18 cellular contexts compared by ENCODE assay signal in the genomic region with DNA sequence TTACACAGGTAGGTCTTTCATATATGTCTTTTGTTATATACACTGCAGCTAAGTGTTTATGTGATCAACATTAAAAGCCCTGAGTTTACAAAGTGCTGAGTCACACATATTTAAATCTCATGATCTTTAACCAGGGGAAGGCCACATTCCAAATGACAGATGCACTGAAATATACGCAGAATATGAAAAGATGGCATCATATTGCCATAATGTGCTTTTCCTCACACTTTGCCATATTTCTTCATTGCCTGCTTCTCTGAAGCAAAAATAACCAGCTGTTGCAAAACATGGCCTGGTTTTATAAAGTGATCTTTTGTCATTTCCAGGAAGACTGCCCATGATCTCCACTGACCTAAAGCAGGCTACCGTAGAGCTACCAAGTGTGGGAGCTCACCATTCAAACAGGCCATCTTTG.
DNase-seq lines count a peak whose midpoint lies in the region; ATAC-seq, FAIRE-seq and TF ChIP-seq lines count a peak whose summit lies in the region.
"Had no signal": no experiment of that assay in that cellular context is flagged by ENCODE, and none has a peak within 500 bp of the region (broad histone marks: within the 10 kb centered on the region; RNA-seq: fewer than 3 reads in every experiment).

No MANE protein-coding gene starts in this region.

- H3K27me3 ChIP-seq in ACC112 (ENCODE audit: insufficient read depth, low read length) (no peaks in the 10 kb centered on the region), K562 (ENCODE audit: control insufficient read depth in 2 of 2, insufficient read depth in 2 of 2, low read length in 2 of 2) (no peaks in the 10 kb centered on the region), HepG2 (ENCODE audit: control insufficient read depth in 1 of 2, insufficient read depth in 2 of 2, low read length in 2 of 2) (no peaks in the 10 kb centered on the region)
- H3K27me3 ChIP-seq: gastroesophageal sphincter, vagina had no signal

- TF ChIP-seq RAD21 in K562 (CRISPR knock-in tag; conservative IDR thresholded peaks at IDR 0.05 in 1 of 2, IDR thresholded peaks at IDR 0.05 in 1 of 2) = no peak
- TF ChIP-seq RAD21 in HepG2 (CRISPR knock-in tag; IDR thresholded peaks at IDR 0.05) = no peak

- peak; percentile 55 for DNase-seq in HS-5 (ENCODE audit: low read depth)
- peak in 1 of 4 experiments; percentile 21 for DNase-seq in K562 (ENCODE audit: extremely low read depth in 1 of 4, low spot score in 3 of 4)
- DNase-seq in HepG2 (ENCODE audit: low spot score) = peak; percentile 66
- DNase-seq in sciatic nerve (ENCODE audit: low spot score) = no peak
- DNase-seq in activated CD8-positive, alpha-beta memory T cell treated with anti-CD3 and anti-CD28 coated beads, Interleukin-2, amount 50 U/mL, for 48 hours = no peak
- DNase-seq: activated CD4-positive, alpha-beta T cell treated with anti-CD3 and anti-CD28 coated beads for 1 hour; central memory CD4-positive, alpha-beta T cell; GDM1; MV-4-11; NCI-H526 treated with DMSO at 0.1 percent for 48 hours; stimulated activated CD8-positive, alpha-beta memory T cell treated with anti-CD3 and anti-CD28 coated beads, Interleukin-4, amount 100 ng/mL, for 48 hours had no signal

- FAIRE-seq in K562 (lab: Jason Lieb, UNC) (no peak), HepG2 (lab: Jason Lieb, UNC) (no peak)

- no peak for TF ChIP-seq EP300 in K562 (IDR thresholded peaks at IDR 0.05; ENCODE audit: low read length)
- no peak for TF ChIP-seq EP300 in HepG2 (IDR thresholded peaks at IDR 0.05; ENCODE audit: low read depth in 2 of 2, low read length in 2 of 2)
- no peak; the same call in 1 of the 2 replicates for TF ChIP-seq EP300 in HepG2 (CRISPR knock-in tag; IDR thresholded peaks at IDR 0.05; ENCODE audit: borderline replicate concordance)

- peak overlapping the region; percentile 19 for H3K27ac ChIP-seq in ACC112 (ENCODE audit: low read depth, low read length)
- H3K27ac ChIP-seq in K562 (ENCODE audit: extremely low read depth, low read depth, low read length) = no peak overlapping the region
- peak overlapping the region; percentile 50 for H3K27ac ChIP-seq in HepG2 (ENCODE audit: extremely low read length, insufficient read depth, low read length)
- H3K27ac ChIP-seq: gastroesophageal sphincter, neutrophil, vagina had no signal

- H3K9me3 ChIP-seq in K562 (replicated peaks; ENCODE audit: control insufficient read depth, insufficient read depth, low read depth, low read length) = no peaks in the 10 kb centered on the region
- H3K9me3 ChIP-seq in HepG2 (ENCODE audit: low read length) = no peaks in the 10 kb centered on the region
- H3K9me3 ChIP-seq: gastroesophageal sphincter, neutrophil, vagina had no signal

- no peaks in the 10 kb centered on the region for H3K9me1 ChIP-seq in K562 (ENCODE audit: control insufficient read depth, insufficient read depth, low read length)

- TF ChIP-seq CTCF in K562 (IDR thresholded peaks at IDR 0.05 in 2 of 3, conservative IDR thresholded peaks at IDR 0.05 in 1 of 3; ENCODE audit: insufficient read depth in 2 of 3, low read depth in 1 of 3, low read length in 3 of 3) = no peak
- no peak for TF ChIP-seq CTCF in HepG2 (CRISPR knock-in tag; IDR thresholded peaks at IDR 0.05)

- H4K20me1 ChIP-seq in K562 (replicated peaks; ENCODE audit: control insufficient read depth, insufficient read depth, low read length) (no peaks in the 10 kb centered on the region), HepG2 (ENCODE audit: insufficient read depth, low read length) (no peaks in the 10 kb centered on the region)

- no peak overlapping the region for H3K4me3 ChIP-seq in ACC112 (ENCODE audit: low read depth, low read length)
- H3K4me3 ChIP-seq in K562 = no peak overlapping the region
- H3K4me3 ChIP-seq in HepG2 (replicated peaks in 1 of 3; ENCODE audit: insufficient read depth in 1 of 3, low read depth in 2 of 3, low read length in 3 of 3) = no peak overlapping the region
- H3K4me3 ChIP-seq: gastroesophageal sphincter, vagina had no signal

- 12% methylated on average over 2 of the region's 2 CpGs for WGBS in K562 (ENCODE audit: insufficient coverage, low coverage, missing lambda C conversion rate)
- WGBS in HepG2 (ENCODE audit: low lambda C conversion rate) = 26% methylated on average over 2 of the region's 2 CpGs

- no peak overlapping the region for H3K9ac ChIP-seq in K562 (ENCODE audit: insufficient read depth in 1 of 2, low read depth in 2 of 2, low read length in 2 of 2)
- H3K9ac ChIP-seq in HepG2 (ENCODE audit: insufficient read depth, low read depth, low read length) = peak overlapping the region; percentile 37

- H3K4me1 ChIP-seq in ACC112 (ENCODE audit: control insufficient read depth, insufficient read depth, low read length, unreplicated experiment) (peaks cover 10% of the 10 kb centered on the region), K562 (replicated peaks in 1 of 2; ENCODE audit: control insufficient read depth in 2 of 2, insufficient read depth in 2 of 2, low read length in 2 of 2) (0 out of 5 replicates have a peak, but pooled peaks cover 0 to 4% of the 10 kb centered on the region in 2 experiments), HepG2 (ENCODE audit: insufficient read depth, low read length) (peaks cover 40% of the 10 kb centered on the region)
- H3K4me1 ChIP-seq: vagina had no signal

- no peaks in the 10 kb centered on the region for H3K79me2 ChIP-seq in ACC112 (ENCODE audit: control insufficient read depth, insufficient read depth, low read length, unreplicated experiment)
- no peaks in the 10 kb centered on the region for H3K79me2 ChIP-seq in K562 (ENCODE audit: control insufficient read depth, insufficient read depth, low read length)
- no peaks in the 10 kb centered on the region for H3K79me2 ChIP-seq in HepG2 (ENCODE audit: insufficient read depth, low read length)

- POLR2A ChIA-PET in K562 (lab: Yijun Ruan, JAX) = no interaction called here
- POLR2A ChIA-PET in HepG2 (lab: Yijun Ruan, JAX) = interaction anchor here (1.0 to 1.1 kb wide), 2 partner anchors 10 to 19 kb away, joined by 5 to 8 read pairs; no protein-coding TSS in a partner anchor

- BruUV-seq in K562 (replicated peaks; lab: Mats Ljungman, UMichigan) = no TSS peak
- BruUV-seq in HepG2 (replicated peaks; lab: Mats Ljungman, UMichigan) = no TSS peak

- intact Hi-C loops in K562 (cut with micrococcal nuclease) (no loop called here), HepG2 (cut with micrococcal nuclease; ENCODE audit: unreplicated experiment) (no loop called here), sciatic nerve (cut with DNase I) (no loop called here)

- no peak overlapping the region for H2AFZ ChIP-seq in ACC112 (ENCODE audit: low read length, unreplicated experiment)
- peak overlapping the region; percentile 15; the same call in 1 of the 2 replicates for H2AFZ ChIP-seq in K562 (ENCODE audit: low read depth, low read length)
- peak overlapping the region; percentile 49 for H2AFZ ChIP-seq in HepG2 (ENCODE audit: low read length)

- ATAC-seq in K562 = peak; percentile 77
- peak; percentile 81 for ATAC-seq in HepG2
- ATAC-seq in sciatic nerve = no peak
- no peak for ATAC-seq in GM18858 (IDR thresholded peaks at IDR 0.05; ENCODE audit: unreplicated experiment)
- no peak for ATAC-seq in HG02798 (IDR thresholded peaks at IDR 0.05; ENCODE audit: poor library complexity, unreplicated experiment)
- ATAC-seq: activated T-helper 17 cell treated with anti-CD3 and anti-CD28 coated beads, Interleukin-2, amount 50 U/mL, for 72 hours; gastroesophageal sphincter had no signal

- H3K4me2 ChIP-seq in K562 (ENCODE audit: insufficient read depth, low read length) = no peak overlapping the region
- H3K4me2 ChIP-seq in HepG2 (ENCODE audit: low read depth, low read length) = peak overlapping the region; percentile 50

- H3K36me3 ChIP-seq in ACC112 (ENCODE audit: insufficient read depth, low read length) (no peaks in the 10 kb centered on the region), K562 (ENCODE audit: control insufficient read depth, insufficient read depth, low read length) (no peaks in the 10 kb centered on the region), HepG2 (replicated peaks in 1 of 2; ENCODE audit: control insufficient read depth in 1 of 2, insufficient read depth in 2 of 2, low read length in 2 of 2) (no peaks in the 10 kb centered on the region)
- H3K36me3 ChIP-seq: gastroesophageal sphincter, neutrophil, vagina had no signal

- TF ChIP-seq POLR2A in K562 (conservative IDR thresholded peaks at IDR 0.05) (no peak), HepG2 (IDR thresholded peaks at IDR 0.05; ENCODE audit: insufficient read depth in 1 of 2, low read depth in 2 of 2, low read length in 2 of 2) (no peak)

- in situ Hi-C loops in K562 (cut with MboI) (no loop called here), HepG2 (cut with HindIII; ENCODE audit: extremely low pct_ligation_motif_present, low pct_unique_long_range_greater_than_20kb) (no loop called here)

- CTCF ChIA-PET in K562 (lab: Yijun Ruan, JAX; ENCODE audit: low intra/inter-chr PET ratio) = no interaction called here
- CTCF ChIA-PET in HepG2 (lab: Yijun Ruan, JAX; ENCODE audit: low intra/inter-chr PET ratio, low total read pairs) = no interaction called here

TF ChIP-seq in K562, 482 proteins besides CTCF, POLR2A, EP300 and RAD21 (continues in another document):
- TF ChIP-seq SMARCA4 (IDR thresholded peaks at IDR 0.05) = peak; percentile 57
- TF ChIP-seq CEBPB (tag; IDR thresholded peaks at IDR 0.05) = peak; percentile 11; the same call in 1 of the 2 replicates
- TF ChIP-seq CEBPG (CRISPR knock-in tag; IDR thresholded peaks at IDR 0.05) = no peak
- peak in 1 of 2 experiments; percentile 65; a peak in 2 of 4 replicates for TF ChIP-seq CEBPG (tag; conservative IDR thresholded peaks at IDR 0.05 in 1 of 2, IDR thresholded peaks at IDR 0.05 in 1 of 2)
- no peak for TF ChIP-seq RBM39 (optimal IDR thresholded peaks at IDR 0.05; ENCODE audit: low read depth, low read length)
- TF ChIP-seq BRD4 (IDR thresholded peaks at IDR 0.05) = no peak

TF ChIP-seq in HepG2, 621 proteins besides CTCF, POLR2A, EP300 and RAD21 (continues in another document):
- TF ChIP-seq BCL6 (CRISPR knock-in tag; IDR thresholded peaks at IDR 0.05) (peak; percentile 53; the same call in 1 of the 2 replicates), ZFYVE20 (CRISPR knock-in tag; IDR thresholded peaks at IDR 0.05; ENCODE audit: borderline replicate concordance, low read depth) (no peak), IRF1 (CRISPR knock-in tag; IDR thresholded peaks at IDR 0.05; ENCODE audit: low read depth) (no peak), ZNF530 (CRISPR knock-in tag; IDR thresholded peaks at IDR 0.05; ENCODE audit: low read depth) (no peak), FOXJ3 (CRISPR knock-in tag; IDR thresholded peaks at IDR 0.05; ENCODE audit: borderline replicate concordance) (peak; percentile 38; the same call in 1 of the 2 replicates), POGZ (CRISPR knock-in tag; IDR thresholded peaks at IDR 0.05) (peak; percentile 26; the same call in 1 of the 2 replicates), ZNF570 (CRISPR knock-in tag; IDR thresholded peaks at IDR 0.05; ENCODE audit: borderline replicate concordance) (no peak), CHCHD3 (CRISPR knock-in tag; IDR thresholded peaks at IDR 0.05) (no peak)

Comparison
In these comparisons a context has a peak if more than half of its experiments do, and no peak if none do; other contexts are left out.
1. DNase-seq: peak in HS-5 (single experiment) and HepG2 (single experiment); none in sciatic nerve (single experiment) and activated CD8-positive, alpha-beta memory T cell treated with anti-CD3 and anti-CD28 coated beads, Interleukin-2, amount 50 U/mL, for 48 hours (single experiment).
2. ATAC-seq: peak in K562 (single experiment) and HepG2 (single experiment); none in sciatic nerve (single experiment), GM18858 (single experiment) and HG02798 (single experiment).